ENCODE assay signal across 1 cellular context in genomic region chr5:19608434-19608833, GRCh38.
TF ChIP-seq lines count a peak whose summit lies in the region.

No MANE protein-coding gene starts in this region.

TF ChIP-seq in GM23338, 12 proteins besides CTCF, POLR2A, EP300 and RAD21 (continued from another document):
- no peak for TF ChIP-seq REST (IDR thresholded peaks at IDR 0.05; ENCODE audit: unreplicated experiment)
- TF ChIP-seq ZNF462 (CRISPR knock-in tag; IDR thresholded peaks at IDR 0.05): no peak
- no peak for TF ChIP-seq ZNF331 (CRISPR knock-in tag; IDR thresholded peaks at IDR 0.05; ENCODE audit: low read depth)
- no peak for TF ChIP-seq EZH2 (IDR thresholded peaks at IDR 0.05; ENCODE audit: low read depth, unreplicated experiment)
- TF ChIP-seq EZH2phosphoT487 (IDR thresholded peaks at IDR 0.05; ENCODE audit: unreplicated experiment): no peak
- no peak for TF ChIP-seq STAT1 (IDR thresholded peaks at IDR 0.05; ENCODE audit: unreplicated experiment)
- TF ChIP-seq ZNF114 (CRISPR knock-in tag; IDR thresholded peaks at IDR 0.05): no peak
- TF ChIP-seq CREB1 (CRISPR knock-in tag; IDR thresholded peaks at IDR 0.05; ENCODE audit: low read depth): no peak
- no peak for TF ChIP-seq NANOG (IDR thresholded peaks at IDR 0.05; ENCODE audit: borderline replicate concordance)
- no peak for TF ChIP-seq POLR2AphosphoS5 (IDR thresholded peaks at IDR 0.05; ENCODE audit: low read depth)
- TF ChIP-seq JUNB (IDR thresholded peaks at IDR 0.05; ENCODE audit: unreplicated experiment): no peak
